29 cellular contexts compared by ENCODE assay signal in the genomic region with DNA sequence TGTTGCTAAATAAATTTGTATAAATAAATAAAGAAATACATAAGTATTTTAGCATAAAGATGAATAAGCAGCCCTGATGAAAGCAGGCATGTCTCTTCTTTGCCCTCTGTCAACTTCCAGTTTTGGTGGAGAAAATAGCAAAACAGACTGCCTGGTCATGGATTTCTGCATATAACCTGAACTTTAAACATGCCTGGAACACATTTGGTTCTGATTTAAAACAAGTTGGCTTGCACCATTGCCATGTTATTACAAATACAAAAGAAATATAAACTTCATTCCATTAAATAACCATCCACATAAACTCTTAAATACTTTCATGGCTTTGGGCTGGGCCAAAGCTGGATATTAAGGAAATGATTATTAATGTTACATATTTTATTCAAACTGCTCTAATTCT.
"Had no signal": no experiment of that assay in that cellular context is flagged by ENCODE, and none has a peak within 500 bp of the region (broad histone marks: within the 10 kb centered on the region; RNA-seq: fewer than 3 reads in every experiment).

No MANE protein-coding gene starts in this region.

- H3K27me3 Mint-ChIP-seq: activated naive CD8-positive, alpha-beta T cell treated with anti-CD3 and anti-CD28 coated beads for 36 hours; brain; effector memory CD8-positive, alpha-beta T cell; natural killer cell treated with Interleukin-12 subunit alpha and Interleukin-12 subunit beta and Interleukin-15 and Interleukin-18, amount 100 ng/mL, for 72 hours; progenitor cell of endocrine pancreas; stimulated activated naive B cell treated with anti-CD40 and anti-IgM and Interleukin-4, amounts not matched to agents 10 μg/mL and 1 μg/mL and 100 μg/mL, for 72 hours had no signal

- DNase-seq: activated CD4-positive, alpha-beta T cell treated with anti-CD3 and anti-CD28 coated beads for 4 hours; activated CD4-positive, alpha-beta T cell treated with anti-CD3 and anti-CD28 coated beads, Interleukin-2, amount 50 U/mL, for 4 hours; activated CD8-positive, alpha-beta memory T cell treated with anti-CD3 and anti-CD28 coated beads for 24 hours; activated effector memory CD4-positive, alpha-beta T cell treated with Interleukin-2 at 50 U/mL for 16 hours; activated naive CD4-positive, alpha-beta T cell treated with Interleukin-2 at 50 U/mL for 16 hours; activated naive CD8-positive, alpha-beta T cell treated with anti-CD3 and anti-CD28 coated beads for 36 hours; cerebellar nuclear complex; effector memory CD8-positive, alpha-beta T cell; foreskin keratinocyte; heart right ventricle; lower lobe of right lung; mesendoderm; ovary; stimulated activated CD4-positive, alpha-beta T cell treated with anti-CD3 and anti-CD28 coated beads, Interleukin-1b, Interleukin-23, amount 100 ng/mL, for 48 hours; stimulated activated naive B cell treated with anti-CD40 and anti-IgM and Interleukin-4, amounts not matched to agents 10 μg/mL and 1 μg/mL and 100 μg/mL, for 72 hours; stomach; SW 1271; T-helper 9 cell; thyroid gland; upper lobe of right lung had no signal

- H3K4me3 Mint-ChIP-seq: activated naive CD8-positive, alpha-beta T cell treated with anti-CD3 and anti-CD28 coated beads for 36 hours; brain; effector memory CD8-positive, alpha-beta T cell; natural killer cell treated with Interleukin-12 subunit alpha and Interleukin-12 subunit beta and Interleukin-15 and Interleukin-18, amount 100 ng/mL, for 72 hours; stimulated activated naive B cell treated with anti-CD40 and anti-IgM and Interleukin-4, amounts not matched to agents 10 μg/mL and 1 μg/mL and 100 μg/mL, for 72 hours; T-helper 1 cell treated with Interleukin-12 subunit alpha and Interleukin-12 subunit beta and Interleukin-4 antibody, amounts not matched to agents 30 μg/mL and 1 μg/mL, for 36 hours had no signal

- H3K4me1 Mint-ChIP-seq: activated naive CD8-positive, alpha-beta T cell treated with anti-CD3 and anti-CD28 coated beads for 36 hours; brain; stimulated activated naive B cell treated with anti-CD40 and anti-IgM and Interleukin-4, amounts not matched to agents 10 μg/mL and 1 μg/mL and 100 μg/mL, for 72 hours had no signal

- H3K9me3 Mint-ChIP-seq: activated naive CD8-positive, alpha-beta T cell treated with anti-CD3 and anti-CD28 coated beads for 36 hours; effector memory CD8-positive, alpha-beta T cell; T-helper 1 cell treated with Interleukin-12 subunit alpha and Interleukin-12 subunit beta and Interleukin-4 antibody, amounts not matched to agents 30 μg/mL and 1 μg/mL, for 36 hours had no signal

- H3K27me3 ChIP-seq: ascending aorta, cardiac muscle cell, foreskin keratinocyte, heart right ventricle, ovary, stomach, thyroid gland, upper lobe of right lung had no signal

- H3K27ac ChIP-seq: ascending aorta, cardiac muscle cell, coronary artery, foreskin keratinocyte, heart right ventricle, lower lobe of right lung, stomach, thyroid gland, upper lobe of right lung, VCaP had no signal

- H3K27ac Mint-ChIP-seq: activated naive CD8-positive, alpha-beta T cell treated with anti-CD3 and anti-CD28 coated beads for 36 hours; brain; effector memory CD8-positive, alpha-beta T cell; natural killer cell treated with Interleukin-12 subunit alpha and Interleukin-12 subunit beta and Interleukin-15 and Interleukin-18, amount 100 ng/mL, for 72 hours; progenitor cell of endocrine pancreas; stimulated activated naive B cell treated with anti-CD40 and anti-IgM and Interleukin-4, amounts not matched to agents 10 μg/mL and 1 μg/mL and 100 μg/mL, for 72 hours; T-helper 1 cell treated with Interleukin-12 subunit alpha and Interleukin-12 subunit beta and Interleukin-4 antibody, amounts not matched to agents 30 μg/mL and 1 μg/mL, for 36 hours had no signal

- H3K4me3 ChIP-seq: ascending aorta, cardiac muscle cell, coronary artery, heart right ventricle, lower lobe of right lung, ovary, smooth muscle cell, stomach, thyroid gland, upper lobe of right lung had no signal

- H3K4me1 ChIP-seq: ascending aorta, foreskin keratinocyte, heart right ventricle, lower lobe of right lung, stomach, thyroid gland, upper lobe of right lung had no signal

- H3K36me3 Mint-ChIP-seq: activated naive CD8-positive, alpha-beta T cell treated with anti-CD3 and anti-CD28 coated beads for 36 hours; natural killer cell treated with Interleukin-12 subunit alpha and Interleukin-12 subunit beta and Interleukin-15 and Interleukin-18, amount 100 ng/mL, for 72 hours; stimulated activated naive B cell treated with anti-CD40 and anti-IgM and Interleukin-4, amounts not matched to agents 10 μg/mL and 1 μg/mL and 100 μg/mL, for 72 hours had no signal

- H3K9me3 ChIP-seq: ascending aorta, lower lobe of right lung, ovary, stomach, thyroid gland, upper lobe of right lung had no signal

- H3K36me3 ChIP-seq: ascending aorta, cardiac muscle cell, heart right ventricle, lower lobe of right lung, ovary, stomach, thyroid gland, upper lobe of right lung had no signal

- H3K4me2 ChIP-seq: smooth muscle cell had no signal
